In the genomic region with DNA sequence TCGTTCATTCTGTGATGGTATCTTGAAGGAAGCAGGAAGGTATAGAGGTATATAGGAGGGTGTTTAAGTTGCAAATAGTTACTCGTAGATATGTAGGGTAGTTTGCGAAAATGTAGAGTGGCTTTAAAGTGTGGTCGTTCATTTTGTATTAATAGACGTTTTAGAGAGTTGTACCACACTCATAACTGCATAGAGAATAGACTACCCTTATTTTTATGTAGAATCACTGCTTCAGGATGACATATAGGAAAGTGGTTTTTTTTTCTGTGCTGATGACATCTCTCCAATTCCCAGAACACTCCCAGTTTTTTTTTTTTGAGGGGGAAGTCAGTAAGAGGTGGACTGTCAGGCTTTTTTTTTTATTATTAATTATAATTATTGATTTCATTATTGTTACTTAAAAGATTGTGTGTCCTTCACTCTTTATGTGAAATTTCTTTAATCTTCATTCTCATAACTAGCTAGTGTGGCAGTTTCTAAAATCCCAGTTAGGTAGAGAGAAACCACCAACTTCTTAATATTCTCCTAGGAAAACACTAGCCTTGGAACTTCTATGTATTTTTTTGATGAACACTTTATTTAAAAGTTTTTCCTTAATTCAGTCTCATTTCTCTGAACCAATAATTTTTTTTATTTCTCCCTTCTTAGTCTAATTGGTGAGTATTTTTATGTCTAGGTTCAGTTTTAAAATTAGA, we compare ENCODE assay signal across 8 cellular contexts. TPM values are rescaled to one million over a fixed set of nuclear protein-coding genes. Genes with fewer than 3 reads are reported as not detected.
DNase-seq lines count a peak whose midpoint lies in the region; TF ChIP-seq lines count a peak whose summit lies in the region.

No MANE protein-coding gene starts in this region.

- H3K14ac ChIP-seq in mesenchymal stem cell (ENCODE audit: low read length in 2 of 2) = no peak overlapping the region

- no peak overlapping the region for H3K18ac ChIP-seq in mesenchymal stem cell (ENCODE audit: low read depth in 1 of 2, low read length in 2 of 2)

- no peak overlapping the region for H2BK15ac ChIP-seq in mesenchymal stem cell (ENCODE audit: low read depth, poor library complexity, severe bottlenecking)

- no peaks in the 10 kb centered on the region for H3K36me3 ChIP-seq in left ventricle myocardium inferior
- no peaks in the 10 kb centered on the region for H3K36me3 ChIP-seq in brain microvascular endothelial cell (replicated peaks)
- H3K36me3 ChIP-seq in mesenchymal stem cell (ENCODE audit: control insufficient read depth in 1 of 2, insufficient read depth in 2 of 2, low read depth in 1 of 2, low read length in 2 of 2) = peaks cover 0 to 17% of the 10 kb centered on the region in 2 experiments
- no peaks in the 10 kb centered on the region for H3K36me3 ChIP-seq in vagina

- H3K79me1 ChIP-seq in mesenchymal stem cell (replicated peaks; ENCODE audit: low read length, poor library complexity, severe bottlenecking) = peaks cover 6% of the 10 kb centered on the region

- intact Hi-C loops in left ventricle myocardium inferior (cut with micrococcal nuclease) = loop anchor here (10.0 kb wide), 1 partner anchor 137 kb away; a partner anchor contains a TSS
- intact Hi-C loops in cardiac septum (cut with DNase I) = loop anchor here (2.0 kb wide), 1 partner anchor 135 kb away; a partner anchor contains a TSS
- intact Hi-C loops in vagina (cut with DNase I) = loop anchor here (5.0 kb wide), 1 partner anchor 134 kb away; a partner anchor contains a TSS

- no peak for DNase-seq in left ventricle myocardium inferior
- no peak for DNase-seq in cardiac septum (ENCODE audit: low spot score)
- no peak for DNase-seq in brain microvascular endothelial cell
- DNase-seq in mesenchymal stem cell = peak; percentile 56
- DNase-seq in vagina (ENCODE audit: extremely low spot score in 2 of 2) = no peak
- DNase-seq in GM10248 (ENCODE audit: extremely low spot score) = no peak
- DNase-seq in inferior parietal cortex (ENCODE audit: extremely low spot score) = no peak
- DNase-seq in DMS114 treated with DMSO at 0.1 percent for 48 hours (lab: John Stamatoyannopoulos, UW; ENCODE audit: unreplicated experiment) = no peak

- no peak for TF ChIP-seq POLR2A in vagina (IDR thresholded peaks at IDR 0.05)

- H3K4me1 ChIP-seq in left ventricle myocardium inferior (peaks cover 92% of the 10 kb centered on the region), mesenchymal stem cell (ENCODE audit: control insufficient read depth, insufficient read depth, low read depth, low read length) (peaks cover 11% of the 10 kb centered on the region), vagina (peaks cover 80% of the 10 kb centered on the region)

- no peak overlapping the region for H2AK5ac ChIP-seq in mesenchymal stem cell (ENCODE audit: low read length, severe bottlenecking)

- H3K27me3 ChIP-seq in left ventricle myocardium inferior (ENCODE audit: low read depth) = no peaks in the 10 kb centered on the region
- no peaks in the 10 kb centered on the region for H3K27me3 ChIP-seq in brain microvascular endothelial cell (replicated peaks)
- H3K27me3 ChIP-seq in mesenchymal stem cell (ENCODE audit: control insufficient read depth in 1 of 2, insufficient read depth in 1 of 2, low read length in 2 of 2) = no peaks in the 10 kb centered on the region
- H3K27me3 ChIP-seq in vagina = no peaks in the 10 kb centered on the region

- H4K91ac ChIP-seq in mesenchymal stem cell (ENCODE audit: low read length) = no peak overlapping the region

- H2BK120ac ChIP-seq in mesenchymal stem cell (ENCODE audit: low read depth, low read length) = no peak overlapping the region

- no peak overlapping the region for H2AFZ ChIP-seq in mesenchymal stem cell (ENCODE audit: low read depth, low read length)

- peak overlapping the region; percentile 49 for H3K4me2 ChIP-seq in mesenchymal stem cell (ENCODE audit: low read length, poor library complexity, severe bottlenecking)

- POLR2A ChIA-PET in GM10248 (lab: Yijun Ruan, JAX) = no interaction called here

- no peak overlapping the region for H3K4ac ChIP-seq in mesenchymal stem cell (ENCODE audit: low read depth in 1 of 2, low read length in 2 of 2)

- in situ Hi-C loops in brain microvascular endothelial cell (cut with HindIII; ENCODE audit: low pct_ligation_motif_present, low sequenced_read_pairs) = no loop called here

- 0% methylated on average over 3 of the region's 5 CpGs for WGBS in mesenchymal stem cell

- H2BK5ac ChIP-seq in mesenchymal stem cell (ENCODE audit: low read depth, low read length, poor library complexity, severe bottlenecking) = no peak overlapping the region

- no peak overlapping the region for H2BK12ac ChIP-seq in mesenchymal stem cell (ENCODE audit: low read length in 2 of 2)

- H3K27ac ChIP-seq in left ventricle myocardium inferior (replicated peaks) (peak overlapping the region; percentile 97), brain microvascular endothelial cell (peak overlapping the region; percentile 91), mesenchymal stem cell (ENCODE audit: low read length, poor library complexity, severe bottlenecking) (peak overlapping the region; percentile 100), vagina (peak overlapping the region; percentile 98)

- TF ChIP-seq CTCF in left ventricle myocardium inferior (IDR thresholded peaks at IDR 0.05; ENCODE audit: borderline replicate concordance) (no peak), brain microvascular endothelial cell (IDR thresholded peaks at IDR 0.05; ENCODE audit: low read depth, low read length, missing control alignments) (no peak), vagina (IDR thresholded peaks at IDR 0.05) (no peak), GM10248 (IDR thresholded peaks at IDR 0.05; ENCODE audit: control extremely low read depth, extremely low read depth, low read depth, missing control alignments) (no peak)

- H4K8ac ChIP-seq in mesenchymal stem cell (ENCODE audit: low read length) = no peak overlapping the region

- H3K9me3 ChIP-seq in left ventricle myocardium inferior (replicated peaks) = no peaks in the 10 kb centered on the region
- H3K9me3 ChIP-seq in mesenchymal stem cell (ENCODE audit: control insufficient read depth, low read length) = no peaks in the 10 kb centered on the region
- H3K9me3 ChIP-seq in vagina = no peaks in the 10 kb centered on the region

- CTCF ChIA-PET in GM10248 (lab: Yijun Ruan, JAX) = no interaction called here

- H3K23ac ChIP-seq in mesenchymal stem cell (ENCODE audit: low read length in 2 of 2) = no peak overlapping the region

- H3K4me3 ChIP-seq in left ventricle myocardium inferior (peak overlapping the region; percentile 95), brain microvascular endothelial cell (ENCODE audit: low read depth, low read length) (peak overlapping the region; percentile 95), mesenchymal stem cell (ENCODE audit: insufficient read depth in 1 of 2, low read depth in 1 of 2, low read length in 2 of 2) (peak overlapping the region in 1 of 2 experiments; percentile 96), vagina (peak overlapping the region; percentile 93 to 95)

- H3K9ac ChIP-seq in mesenchymal stem cell (ENCODE audit: low read length) = peak overlapping the region; percentile 99

RNA-seq across cellular contexts. Expression of a gene that starts 1.5 kb away (rescaled TPM):
- 108 TPM for total RNA-seq in left ventricle myocardium inferior
- total RNA-seq in cardiac septum = 152 TPM
- polyA plus RNA-seq in mesenchymal stem cell (2013, experiment 1 of 2) = 208 TPM
- polyA plus RNA-seq in mesenchymal stem cell (2013, experiment 2 of 2) = 206 TPM
- 105 TPM for total RNA-seq in vagina
